ENCODE assay signal across 8 cellular contexts in the genomic region with DNA sequence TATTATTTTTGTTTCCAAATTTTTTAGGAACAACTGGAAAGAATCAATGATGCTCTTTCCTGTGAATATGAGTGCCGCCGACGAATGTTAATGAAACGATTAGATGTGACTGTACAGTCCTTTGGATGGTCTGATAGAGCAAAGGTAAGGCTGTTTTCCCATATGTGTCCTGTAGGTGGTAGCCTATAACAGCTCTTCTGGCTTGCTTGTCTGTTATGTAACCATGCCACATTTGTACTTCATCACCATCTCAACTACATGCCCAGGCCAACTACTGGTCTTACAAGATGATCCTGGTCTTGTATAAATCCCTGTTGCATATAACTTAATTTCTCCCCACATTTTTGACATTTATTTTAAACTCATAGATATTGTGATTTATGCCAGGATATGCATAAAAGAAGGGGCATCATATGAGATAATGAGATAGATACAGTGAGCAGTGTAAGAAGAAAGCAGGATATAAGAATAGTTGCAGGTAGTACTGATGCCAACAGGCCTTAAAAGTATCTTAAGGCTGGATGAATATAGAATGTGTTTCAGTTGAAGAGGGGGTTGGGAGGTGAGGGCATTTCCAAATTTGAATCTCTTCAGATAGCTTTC. TPM values are rescaled to one million over a fixed set of nuclear protein-coding genes. Genes with fewer than 3 reads are reported as not detected.
DNase-seq lines count a peak whose midpoint lies in the region; ATAC-seq and TF ChIP-seq lines count a peak whose summit lies in the region.

No MANE protein-coding gene starts in this region.

- H3F3A ChIP-seq in DOHH2 (ENCODE audit: control insufficient read depth, insufficient read depth): no peaks in the 10 kb centered on the region

- H3K4me1 ChIP-seq in DOHH2 (ENCODE audit: control insufficient read depth, low read length): no peaks in the 10 kb centered on the region
- H3K4me1 ChIP-seq in gastroesophageal sphincter: no peaks in the 10 kb centered on the region
- no peaks in the 10 kb centered on the region for H3K4me1 ChIP-seq in prostate gland (replicated peaks)

- peak; percentile 4 for DNase-seq in NCI-H226
- peak; percentile 22 for DNase-seq in activated CD8-positive, alpha-beta memory T cell treated with anti-CD3 and anti-CD28 coated beads, Interleukin-2, amount 50 U/mL, for 4 hours
- peak; percentile 24 for DNase-seq in prostate gland (ENCODE audit: low spot score)
- no peak for DNase-seq in stimulated activated CD4-positive, alpha-beta T cell treated with anti-CD3 and anti-CD28 coated beads, Interleukin-12 subunit alpha, Interleukin-12 subunit beta, amount 100 ng/mL, for 4 hours

- H3K27ac ChIP-seq in DOHH2 (ENCODE audit: low read depth, low read length): no peak overlapping the region
- no peak overlapping the region for H3K27ac ChIP-seq in gastroesophageal sphincter
- H3K27ac ChIP-seq in prostate gland: no peak overlapping the region

- intact Hi-C loops in prostate gland (cut with DNase I): loop anchor here (10.0 kb wide), 1 partner anchor 221 kb away; no protein-coding TSS in a partner anchor

- H4K20me1 ChIP-seq in DOHH2 (ENCODE audit: control insufficient read depth, insufficient read depth, low read depth, low read length): no peaks in the 10 kb centered on the region

- H3K36me3 ChIP-seq in DOHH2 (ENCODE audit: control insufficient read depth, low read length) (peaks cover 36% of the 10 kb centered on the region), gastroesophageal sphincter (peaks cover 0 to 81% of the 10 kb centered on the region in 2 donors), prostate gland (no peaks in the 10 kb centered on the region)

- TF ChIP-seq POLR2A in gastroesophageal sphincter (IDR thresholded peaks at IDR 0.05) (no peak), prostate gland (IDR thresholded peaks at IDR 0.05) (no peak)

- H3K27me3 ChIP-seq in DOHH2 (ENCODE audit: control insufficient read depth, low read length): no peaks in the 10 kb centered on the region
- no peaks in the 10 kb centered on the region for H3K27me3 ChIP-seq in gastroesophageal sphincter
- H3K27me3 ChIP-seq in prostate gland (replicated peaks; ENCODE audit: insufficient read depth): no peaks in the 10 kb centered on the region

- no peak overlapping the region for H3K4me3 ChIP-seq in DOHH2 (ENCODE audit: low read length)
- H3K4me3 ChIP-seq in gastroesophageal sphincter: no peak overlapping the region
- H3K4me3 ChIP-seq in prostate gland: no peak overlapping the region

- no peaks in the 10 kb centered on the region for H3K9me2 ChIP-seq in DOHH2 (replicated peaks; ENCODE audit: control insufficient read depth, low read length)

- ATAC-seq in GM19043 (IDR thresholded peaks at IDR 0.05; ENCODE audit: low read depth, unreplicated experiment) (peak; percentile 94), HG03108 (IDR thresholded peaks at IDR 0.05; ENCODE audit: unreplicated experiment) (peak; percentile 93), gastroesophageal sphincter (peak; percentile 58)

- WGBS in gastroesophageal sphincter (ENCODE audit: low coverage in 1 of 2), 2 donors: 53% methylated on average over 4 of the region's 4 CpGs; no CpG with 5 or more reads in 1 of the 2 donors
- 59% methylated on average over 4 of the region's 4 CpGs for WGBS in prostate gland

- no peaks in the 10 kb centered on the region for H3K9me3 ChIP-seq in DOHH2 (ENCODE audit: control insufficient read depth, insufficient read depth, low read length)
- no peaks in the 10 kb centered on the region for H3K9me3 ChIP-seq in gastroesophageal sphincter
- H3K9me3 ChIP-seq in prostate gland: no peaks in the 10 kb centered on the region

- no peaks in the 10 kb centered on the region for H3K79me2 ChIP-seq in DOHH2 (ENCODE audit: control insufficient read depth, low read length)

- TF ChIP-seq CTCF in DOHH2 (IDR thresholded peaks at IDR 0.05; ENCODE audit: low read depth, low read length, poor library complexity, severe bottlenecking): peak; percentile 69
- TF ChIP-seq CTCF in gastroesophageal sphincter (IDR thresholded peaks at IDR 0.05): peak; percentile 8 to 59 (median 54)
- TF ChIP-seq CTCF in prostate gland (IDR thresholded peaks at IDR 0.05): peak in 3 of 4 experiments; percentile 30 to 74 (median 59)

- no peak for TF ChIP-seq EP300 in gastroesophageal sphincter (IDR thresholded peaks at IDR 0.05)

- H3K4me2 ChIP-seq in DOHH2 (ENCODE audit: low read length): no peak overlapping the region

RNA-seq across cellular contexts. Expression of a gene that starts 20.3 kb away (rescaled TPM):
- total RNA-seq in gastroesophageal sphincter (10 to 100 TPM; 10.6 to 15.6 (median 11.9) TPM), prostate gland (10 to 100 TPM in 1 of 2 donors, 1 to 10 TPM in 1; 9.8 to 27.0 TPM)
